In the genomic region with DNA sequence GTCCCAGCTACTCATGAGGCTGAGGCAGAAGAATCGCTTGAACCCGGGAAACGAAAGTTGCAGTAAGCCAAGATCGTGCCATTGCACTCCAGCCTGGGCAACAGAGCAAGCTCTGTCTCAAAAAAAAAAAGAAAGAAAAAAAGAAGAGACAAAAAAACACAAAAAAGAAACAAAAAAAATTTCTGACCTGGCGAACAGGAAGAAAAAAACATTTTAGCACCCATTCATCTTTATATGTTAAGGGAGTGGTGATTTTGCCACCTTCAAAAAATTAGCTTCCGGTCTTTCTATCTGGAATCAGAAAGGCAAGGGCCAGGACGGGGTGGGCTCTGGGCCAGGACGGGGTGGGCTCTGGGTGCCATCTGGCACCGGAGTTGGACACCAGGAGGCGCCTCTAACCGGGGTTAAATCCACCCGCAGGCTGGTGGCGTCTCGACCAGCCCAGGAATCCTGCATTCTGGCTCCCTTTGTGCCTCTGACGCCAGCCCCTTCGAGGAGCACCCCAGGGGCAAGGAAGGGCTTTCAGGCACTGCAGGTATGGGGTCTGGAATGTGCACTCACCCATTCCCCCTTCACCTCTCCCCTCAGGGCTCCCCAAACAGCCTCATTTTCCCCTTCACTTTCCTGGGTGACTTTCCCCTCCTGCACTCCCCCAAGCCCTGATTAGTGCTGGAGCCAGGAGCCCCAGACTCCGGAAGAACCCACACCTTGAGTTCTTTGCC, we compare ENCODE assay signal across 8 cellular contexts. TPM values are rescaled to one million over a fixed set of nuclear protein-coding genes. Genes with fewer than 3 reads are reported as not detected.
A peak's percentile ranks its signal among the peaks of the same experiment; 100 is the strongest.
DNase-seq lines count a peak whose midpoint lies in the region; ATAC-seq and TF ChIP-seq lines count a peak whose summit lies in the region.

No MANE protein-coding gene starts in this region.

- H3K4ac ChIP-seq in neuronal stem cell (ENCODE audit: low read length) = no peak overlapping the region

- no TSS peak for BruUV-seq in OCI-LY7 (replicated peaks; lab: Mats Ljungman, UMichigan)

- H3K36me3 ChIP-seq in OCI-LY7 (ENCODE audit: insufficient read depth, low read length) = peaks cover 6% of the 10 kb centered on the region
- H3K36me3 ChIP-seq in fibroblast of lung (ENCODE audit: control insufficient read depth, insufficient read depth, low read length) = no peaks in the 10 kb centered on the region
- peaks cover 0 to 1% of the 10 kb centered on the region in 2 donors for H3K36me3 ChIP-seq in neuronal stem cell (replicated peaks in 1 of 2; ENCODE audit: control insufficient read depth in 2 of 2, insufficient read depth in 2 of 2, low read length in 2 of 2)

- DNase-seq in SKM-1 treated with dmso at 0.1 percent for 144 hours (lab: John Stamatoyannopoulos, UW; ENCODE audit: unreplicated experiment) (peak; percentile 31), SKM-1 (lab: John Stamatoyannopoulos, UW; ENCODE audit: unreplicated experiment) (no peak), OCI-LY7 (ENCODE audit: low spot score) (peak; percentile 60), fibroblast of lung (ENCODE audit: low read depth in 2 of 2) (peak; percentile 67 to 70), neuronal stem cell (ENCODE audit: low spot score) (no peak), substantia nigra (lab: John Stamatoyannopoulos, UW) (peak in 41 of 49 donors; percentile 10 to 74 (median 53))
- DNase-seq in activated T-cell treated with anti-CD3 and anti-CD28 coated beads, Interleukin-2, amount 50 U/mL, for 72 hours = peak; percentile 80 to 83

- peak; percentile 87 to 91 for ATAC-seq in activated T-cell treated with anti-CD3 and anti-CD28 coated beads, Interleukin-2, amount 50 U/mL, for 72 hours (replicated peaks in 1 of 2)
- ATAC-seq in GM21529 (IDR thresholded peaks at IDR 0.05; ENCODE audit: unreplicated experiment) = no peak

- H2BK12ac ChIP-seq in neuronal stem cell (ENCODE audit: low read length) = no peak overlapping the region

- H3K23ac ChIP-seq in neuronal stem cell (ENCODE audit: low read depth, low read length, poor library complexity) = peak overlapping the region; percentile 34

- peak overlapping the region; percentile 88 for H3K27ac ChIP-seq in OCI-LY7 (ENCODE audit: low read depth, low read length, poor library complexity, severe bottlenecking)
- peak overlapping the region; percentile 23 for H3K27ac ChIP-seq in fibroblast of lung (ENCODE audit: insufficient read depth, low read length)
- H3K27ac ChIP-seq in neuronal stem cell (replicated peaks; ENCODE audit: low read length) = no peak overlapping the region
- H3K27ac ChIP-seq in substantia nigra (ENCODE audit: low read depth, low read length, poor library complexity, severe bottlenecking) = no peak overlapping the region

- H3K4me1 Mint-ChIP-seq in activated T-cell treated with anti-CD3 and anti-CD28 coated beads, Interleukin-2, amount 50 U/mL, for 72 hours (ENCODE audit: low read depth) = peaks cover 49% of the 10 kb centered on the region

- H3K27me3 ChIP-seq in fibroblast of lung (ENCODE audit: control insufficient read depth, insufficient read depth, low read length) (no peaks in the 10 kb centered on the region), neuronal stem cell (ENCODE audit: control insufficient read depth in 3 of 3, insufficient read depth in 3 of 3, low read depth in 1 of 3, low read length in 3 of 3) (no peaks in the 10 kb centered on the region)

- H3K4me2 ChIP-seq in OCI-LY7 (ENCODE audit: low read length) = peak overlapping the region; percentile 75
- H3K4me2 ChIP-seq in fibroblast of lung (ENCODE audit: extremely low read depth, insufficient read depth, low read length) = peak overlapping the region; percentile 59
- H3K4me2 ChIP-seq in neuronal stem cell (ENCODE audit: insufficient read depth, low read length, poor library complexity, severe bottlenecking) = no peak overlapping the region

- TF ChIP-seq CTCF in OCI-LY7 (conservative IDR thresholded peaks at IDR 0.05; ENCODE audit: low read length) (peak; percentile 79), fibroblast of lung (conservative IDR thresholded peaks at IDR 0.05 in 1 of 2, IDR thresholded peaks at IDR 0.05 in 1 of 2; ENCODE audit: low read depth in 1 of 2, low read length in 2 of 2) (peak; percentile 53 to 60)

- CTCF ChIA-PET in OCI-LY7 (lab: Charles Lee; ENCODE audit: unreplicated experiment) = interaction anchor here (1.1 kb wide), 1 partner anchor 77 kb away, joined by 4 read pairs; no protein-coding TSS in a partner anchor

- WGBS in neuronal stem cell (ENCODE audit: extremely low coverage in 2 of 2, insufficient read length in 2 of 2, insufficient replicate concordance in 1 of 2), 2 donors = no CpG with 5 or more reads among the region's 17 CpGs

- intact Hi-C loops in OCI-LY7 (cut with micrococcal nuclease; ENCODE audit: unreplicated experiment) = loop anchor here (1.0 to 10.0 kb wide), 2 partner anchors 50 to 77 kb away; no protein-coding TSS in a partner anchor

- H3K79me2 ChIP-seq in OCI-LY7 (ENCODE audit: insufficient read depth, low read depth, low read length) (no peaks in the 10 kb centered on the region), fibroblast of lung (ENCODE audit: control insufficient read depth, insufficient read depth, low read length) (no peaks in the 10 kb centered on the region)

- peak overlapping the region; percentile 50 for H3K27ac Mint-ChIP-seq in activated T-cell treated with anti-CD3 and anti-CD28 coated beads, Interleukin-2, amount 50 U/mL, for 72 hours

- peak overlapping the region; percentile 73 for H2BK120ac ChIP-seq in neuronal stem cell (ENCODE audit: low read depth, low read length)

- POLR2A ChIA-PET in OCI-LY7 (lab: Charles Lee) = interaction anchor here (0.7 to 2.2 kb wide), 3 partner anchors 10 to 93 kb away, joined by 3 to 5 read pairs (median 3); partner anchors contain the start of gene ZSWIM4

- H3K36me3 Mint-ChIP-seq in activated T-cell treated with anti-CD3 and anti-CD28 coated beads, Interleukin-2, amount 50 U/mL, for 72 hours (ENCODE audit: insufficient read depth in 2 of 2) = no peaks in the 10 kb centered on the region

- peak overlapping the region; percentile 60 to 68 for H3K4me3 Mint-ChIP-seq in activated T-cell treated with anti-CD3 and anti-CD28 coated beads, Interleukin-2, amount 50 U/mL, for 72 hours

- no peak overlapping the region for H2BK5ac ChIP-seq in neuronal stem cell (ENCODE audit: low read length)

- no peaks in the 10 kb centered on the region for H3K9me3 Mint-ChIP-seq in activated T-cell treated with anti-CD3 and anti-CD28 coated beads, Interleukin-2, amount 50 U/mL, for 72 hours

- H3K4me1 ChIP-seq in OCI-LY7 (ENCODE audit: insufficient read depth, low read length, poor library complexity, severe bottlenecking) = peaks cover 61% of the 10 kb centered on the region
- H3K4me1 ChIP-seq in fibroblast of lung (ENCODE audit: control insufficient read depth, extremely low read depth, insufficient read depth, low read length) = peaks cover 24% of the 10 kb centered on the region
- H3K4me1 ChIP-seq in neuronal stem cell (ENCODE audit: control insufficient read depth in 2 of 2, insufficient read depth in 1 of 2, low read depth in 1 of 2, low read length in 2 of 2) = peaks cover 7 to 15% of the 10 kb centered on the region in 2 donors

- no peak overlapping the region for H3K14ac ChIP-seq in neuronal stem cell (ENCODE audit: low read length)

- H4K91ac ChIP-seq in neuronal stem cell (ENCODE audit: low read depth, low read length, poor library complexity) = no peak overlapping the region

- H3K79me1 ChIP-seq in neuronal stem cell (ENCODE audit: low read depth, low read length) = no peaks in the 10 kb centered on the region

- H3K27me3 Mint-ChIP-seq in activated T-cell treated with anti-CD3 and anti-CD28 coated beads, Interleukin-2, amount 50 U/mL, for 72 hours (ENCODE audit: low read depth) = no peaks in the 10 kb centered on the region

- H3K9ac ChIP-seq in fibroblast of lung (ENCODE audit: insufficient read depth, low read length) = no peak overlapping the region
- H3K9ac ChIP-seq in neuronal stem cell (ENCODE audit: low read depth, low read length, poor library complexity) = no peak overlapping the region

- no peaks in the 10 kb centered on the region for H3K9me2 ChIP-seq in OCI-LY7 (ENCODE audit: insufficient read depth, low read length)

- H2AK5ac ChIP-seq in neuronal stem cell (ENCODE audit: low read depth, low read length) = peak overlapping the region; percentile 11

- H2BK15ac ChIP-seq in neuronal stem cell (ENCODE audit: low read length) = no peak overlapping the region

- no peak overlapping the region for H4K8ac ChIP-seq in neuronal stem cell (ENCODE audit: low read depth, low read length)

- H3K9me3 ChIP-seq in OCI-LY7 (ENCODE audit: low read length) = no peaks in the 10 kb centered on the region
- H3K9me3 ChIP-seq in fibroblast of lung (ENCODE audit: control insufficient read depth, insufficient read depth, low read depth, low read length) = no peaks in the 10 kb centered on the region
- H3K9me3 ChIP-seq in neuronal stem cell (replicated peaks in 1 of 2; ENCODE audit: control insufficient read depth in 2 of 2, insufficient read depth in 1 of 2, low read depth in 1 of 2, low read length in 2 of 2) = peaks cover 0 to under 1% of the 10 kb centered on the region in 2 donors

- H3K4me3 ChIP-seq in OCI-LY7 (ENCODE audit: low read depth, low read length, poor library complexity, severe bottlenecking) (no peak overlapping the region), fibroblast of lung (replicated peaks in 1 of 4; ENCODE audit: control extremely low read depth in 1 of 4, insufficient read depth in 1 of 4, low read depth in 3 of 4, low read length in 4 of 4) (no peak overlapping the region), neuronal stem cell (ENCODE audit: low read length in 2 of 2) (no peak overlapping the region)

- no peaks in the 10 kb centered on the region for H4K20me1 ChIP-seq in OCI-LY7 (ENCODE audit: insufficient read depth, low read length)
- H4K20me1 ChIP-seq in fibroblast of lung (ENCODE audit: control insufficient read depth, extremely low read depth, insufficient read depth, low read length) = no peaks in the 10 kb centered on the region

- peak overlapping the region; percentile 81 for H2AFZ ChIP-seq in OCI-LY7 (ENCODE audit: low read length)
- H2AFZ ChIP-seq in fibroblast of lung (ENCODE audit: low read length) = peak overlapping the region; percentile 70
- peak overlapping the region; percentile 86 for H2AFZ ChIP-seq in neuronal stem cell (ENCODE audit: low read length)

- H3K18ac ChIP-seq in neuronal stem cell (ENCODE audit: low read length) = peak overlapping the region; percentile 89

RNA-seq across cellular contexts. Expression of gene ZSWIM4, which starts 10.4 kb away (rescaled TPM):
- total RNA-seq in OCI-LY7 (2014; rRNA removed; shearing (Covaris generic)) = 3.7 and 5.0 TPM in 2 replicates
- total RNA-seq in OCI-LY7 (2022) (10.8 and 13.4 TPM in 2 replicates), fibroblast of lung (5.6 and 6.7 TPM in 2 replicates)
- total RNA-seq in activated T-cell treated with anti-CD3 and anti-CD28 coated beads, Interleukin-2, amount 50 U/mL, for 72 hours = 10 to 100 TPM; 11.1 to 12.0 TPM
- polyA plus RNA-seq in fibroblast of lung = 1.6 and 2.0 TPM in 2 replicates
- polyA plus RNA-seq in fibroblast of lung (2012) = 2.8 and 3.3 TPM in 2 replicates
- 4.4 and 6.1 TPM in 2 replicates for polyA minus RNA-seq in fibroblast of lung (ENCODE audit: low replicate concordance)
- 16.2 TPM for polyA plus RNA-seq in neuronal stem cell (2013, experiment 1 of 2)
- polyA plus RNA-seq in neuronal stem cell (2013, experiment 2 of 2) = 16.7 TPM

RNA-seq across cellular contexts. Expression of gene C19orf53, which starts 10.6 kb away (rescaled TPM):
- 162 and 177 TPM in 2 replicates for total RNA-seq in OCI-LY7 (2014; rRNA removed; shearing (Covaris generic))
- 80.3 and 90.1 TPM in 2 replicates for total RNA-seq in OCI-LY7 (2022)
- 10 to 100 TPM; 76.5 to 88.1 TPM for total RNA-seq in activated T-cell treated with anti-CD3 and anti-CD28 coated beads, Interleukin-2, amount 50 U/mL, for 72 hours
- total RNA-seq in fibroblast of lung = 50.1 and 58.8 TPM in 2 replicates
- polyA plus RNA-seq in fibroblast of lung = 146 and 206 TPM in 2 replicates
- polyA plus RNA-seq in fibroblast of lung (2012) = 292 and 381 TPM in 2 replicates
- polyA minus RNA-seq in fibroblast of lung (ENCODE audit: low replicate concordance) = 139 and 187 TPM in 2 replicates
- 240 TPM for polyA plus RNA-seq in neuronal stem cell (2013, experiment 1 of 2)
- 222 TPM for polyA plus RNA-seq in neuronal stem cell (2013, experiment 2 of 2)

RNA-seq across cellular contexts. Expression of gene MRI1, which starts 20.6 kb away (rescaled TPM):
- total RNA-seq in OCI-LY7 (2014; rRNA removed; shearing (Covaris generic)) = 27.3 and 33.4 TPM in 2 replicates
- total RNA-seq in OCI-LY7 (2022) (23.4 and 27.1 TPM in 2 replicates), fibroblast of lung (17.7 and 20.3 TPM in 2 replicates)
- total RNA-seq in activated T-cell treated with anti-CD3 and anti-CD28 coated beads, Interleukin-2, amount 50 U/mL, for 72 hours = 10 to 100 TPM; 37.6 to 42.2 TPM
- polyA plus RNA-seq in fibroblast of lung = 5.2 and 17.1 TPM in 2 replicates
- 6.2 and 17.7 TPM in 2 replicates for polyA plus RNA-seq in fibroblast of lung (2012)
- 7.2 and 26.5 TPM in 2 replicates for polyA minus RNA-seq in fibroblast of lung (ENCODE audit: low replicate concordance)
- polyA plus RNA-seq in neuronal stem cell (2013, experiment 1 of 2) = 16.3 TPM
- polyA plus RNA-seq in neuronal stem cell (2013, experiment 2 of 2) = 17.0 TPM

Comparison
In these comparisons a context has a peak if more than half of its experiments do, and no peak if none do; other contexts are left out.
1. DNase-seq: peak in SKM-1 treated with dmso at 0.1 percent for 144 hours (single experiment), OCI-LY7 (single experiment), activated T-cell treated with anti-CD3 and anti-CD28 coated beads, Interleukin-2, amount 50 U/mL, for 72 hours (2 of 2), fibroblast of lung (2 of 2) and substantia nigra (41 of 49); none in SKM-1 (single experiment) and neuronal stem cell (single experiment).
2. H3K27ac ChIP-seq: peak in OCI-LY7 (single experiment) and fibroblast of lung (single experiment); none in neuronal stem cell (single experiment) and substantia nigra (single experiment).
3. Peak in every context shown above with its lines, with median percentiles within 50 percentile points of each other: H2AFZ ChIP-seq.